Comparison of ENCODE assay signal across 9 cellular contexts in genomic region chr19:40801449-40802299, GRCh38. TPM values are rescaled to one million over a fixed set of nuclear protein-coding genes. Genes with fewer than 3 reads are reported as not detected.
A peak's percentile ranks its signal among the peaks of the same experiment; 100 is the strongest.
DNase-seq lines count a peak whose midpoint lies in the region; ATAC-seq and TF ChIP-seq lines count a peak whose summit lies in the region.
"Had no signal": no experiment of that assay in that cellular context is flagged by ENCODE, and none has a peak within 500 bp of the region (broad histone marks: within the 10 kb centered on the region; RNA-seq: fewer than 3 reads in every experiment).

No MANE protein-coding gene starts in this region.

- ATAC-seq in GM19455 (IDR thresholded peaks at IDR 0.05; ENCODE audit: unreplicated experiment) = no peak

- peak overlapping the region; percentile 16 for H3K18ac ChIP-seq in trophoblast cell (ENCODE audit: low read length)

- no peak overlapping the region for H2BK5ac ChIP-seq in trophoblast cell (ENCODE audit: low read depth, low read length, poor library complexity)

- H4K91ac ChIP-seq in trophoblast cell (ENCODE audit: low read depth, low read length) = no peak overlapping the region

- H3K36me3 Mint-ChIP-seq in CD4-positive, alpha-beta memory T cell = peaks cover 14 to 54% of the 10 kb centered on the region in 2 donors

- CTCF ChIA-PET in CD4-positive, alpha-beta memory T cell (lab: Charles Lee; ENCODE audit: partially characterized antibody) = interaction anchor here (0.7 to 0.9 kb wide), 2 partner anchors 19 to 41 kb away, joined by 3 to 4 read pairs; no protein-coding TSS in a partner anchor

- H3K79me1 ChIP-seq in trophoblast cell (ENCODE audit: low read length) = peaks cover 8% of the 10 kb centered on the region

- H2AFZ ChIP-seq in trophoblast cell (ENCODE audit: insufficient read depth, low read length, poor library complexity) = no peak overlapping the region

- H3K4me1 Mint-ChIP-seq in CD4-positive, alpha-beta memory T cell = peaks cover 62 to 88% (median 73%) of the 10 kb centered on the region in 4 donors

- no peak overlapping the region for H3K23ac ChIP-seq in trophoblast cell (ENCODE audit: low read length)

- no peak overlapping the region for H4K12ac ChIP-seq in trophoblast cell (ENCODE audit: low read depth, low read length)

- no peak overlapping the region for H4K8ac ChIP-seq in trophoblast cell (ENCODE audit: low read depth, low read length)

- H3K9me3 ChIP-seq in CD4-positive, alpha-beta memory T cell (ENCODE audit: control insufficient read depth in 1 of 2, low read length in 2 of 2) = no peaks in the 10 kb centered on the region
- peaks cover 4% of the 10 kb centered on the region for H3K9me3 ChIP-seq in trophoblast cell (ENCODE audit: insufficient read depth, low read depth, low read length)

- peak overlapping the region; percentile 72 to 97 (median 92) for H3K4me3 Mint-ChIP-seq in CD4-positive, alpha-beta memory T cell

- no peak overlapping the region for H3K14ac ChIP-seq in trophoblast cell (ENCODE audit: low read length)

- H3K36me3 ChIP-seq in CD4-positive, alpha-beta memory T cell (ENCODE audit: insufficient read depth, low read length) = peaks cover 10% of the 10 kb centered on the region
- H3K36me3 ChIP-seq in trophoblast cell (ENCODE audit: control insufficient read depth in 1 of 2, insufficient read depth in 2 of 2, low read length in 2 of 2) = peaks cover 47 to 51% of the 10 kb centered on the region in 2 experiments

- DNase-seq in CD4-positive, alpha-beta memory T cell = no peak
- DNase-seq in epithelial cell of proximal tubule (ENCODE audit: low read depth) (no peak), trophoblast cell (no peak), NCI-H2196 (lab: John Stamatoyannopoulos, UW; ENCODE audit: unreplicated experiment) (no peak), NCI-H1105 (lab: John Stamatoyannopoulos, UW) (no peak), Kasumi-1 (lab: John Stamatoyannopoulos, UW) (no peak)

- peaks cover 79% of the 10 kb centered on the region for H3K4me1 ChIP-seq in CD4-positive, alpha-beta memory T cell (ENCODE audit: insufficient read depth, low read length)
- peaks cover 36 to 50% of the 10 kb centered on the region in 2 experiments for H3K4me1 ChIP-seq in trophoblast cell (ENCODE audit: control insufficient read depth in 1 of 2, insufficient read depth in 2 of 2, low read length in 2 of 2)

- intact Hi-C loops in CD4-positive, alpha-beta memory T cell (cut with micrococcal nuclease) = loop anchor here (2.0 kb wide), 1 partner anchor 17 kb away; no protein-coding TSS in a partner anchor

- H2BK12ac ChIP-seq in trophoblast cell (ENCODE audit: low read length) = no peak overlapping the region

- H3K27me3 ChIP-seq in CD4-positive, alpha-beta memory T cell (ENCODE audit: insufficient read depth, low read length) = no peaks in the 10 kb centered on the region
- no peaks in the 10 kb centered on the region for H3K27me3 ChIP-seq in trophoblast cell (ENCODE audit: insufficient read depth, low read length)

- H3K4ac ChIP-seq in trophoblast cell (ENCODE audit: low read depth, low read length) = peak overlapping the region; percentile 82

- H3K27ac Mint-ChIP-seq in CD4-positive, alpha-beta memory T cell = peak overlapping the region; percentile 91 to 100 (median 99)

- peak overlapping the region in 1 of 2 donors; percentile 52 for H3K4me3 ChIP-seq in CD4-positive, alpha-beta memory T cell (ENCODE audit: low read length in 2 of 2)
- H3K4me3 ChIP-seq in epithelial cell of proximal tubule (ENCODE audit: low read depth, low read length) (peak overlapping the region; percentile 13), trophoblast cell (ENCODE audit: low read depth, low read length) (no peak overlapping the region)

- TF ChIP-seq CTCF in epithelial cell of proximal tubule (conservative IDR thresholded peaks at IDR 0.05; ENCODE audit: low read depth, low read length) = no peak

- no CpG with 5 or more reads among the region's 13 CpGs for WGBS in trophoblast cell (ENCODE audit: extremely low coverage, insufficient coverage, insufficient read length)

- H3K9ac ChIP-seq in trophoblast cell (ENCODE audit: low read length) = no peak overlapping the region

- H3K27ac ChIP-seq in CD4-positive, alpha-beta memory T cell (ENCODE audit: low read depth, low read length) = peak overlapping the region; percentile 84
- no peak overlapping the region for H3K27ac ChIP-seq in trophoblast cell (ENCODE audit: low read depth, low read length)

- H2AK5ac ChIP-seq in trophoblast cell (ENCODE audit: low read length) = no peak overlapping the region

- no peak overlapping the region for H2BK120ac ChIP-seq in trophoblast cell (ENCODE audit: insufficient read depth, low read length, poor library complexity)

- no peaks in the 10 kb centered on the region for H3K9me3 Mint-ChIP-seq in CD4-positive, alpha-beta memory T cell

- peaks cover 43% of the 10 kb centered on the region for H3K79me2 ChIP-seq in trophoblast cell (ENCODE audit: control insufficient read depth, insufficient read depth, low read length, poor library complexity)

- H3K4me2 ChIP-seq in trophoblast cell (ENCODE audit: low read length) = peak overlapping the region; percentile 11

- no peaks in the 10 kb centered on the region for H3K27me3 Mint-ChIP-seq in CD4-positive, alpha-beta memory T cell

- POLR2A ChIA-PET in CD4-positive, alpha-beta memory T cell (lab: Charles Lee; ENCODE audit: partially characterized antibody) = interaction anchor here (0.6 to 15.6 kb wide), 9 partner anchors 10 to 461 kb away, joined by 3 to 369 read pairs (median 9); partner anchors contain the start of genes ACTMAP, COQ8B, ITPKC and MIA

TF ChIP-seq in PFSK-1, 5 proteins besides CTCF, POLR2A, EP300 and RAD21:
- TF ChIP-seq REST (IDR thresholded peaks at IDR 0.05; ENCODE audit: insufficient read depth in 1 of 2, low read depth in 2 of 2, low read length in 2 of 2) (no peak), FOXP2 (optimal IDR thresholded peaks at IDR 0.05; ENCODE audit: borderline replicate concordance, extremely low read depth, extremely low read length, insufficient read depth) (no peak), POLR2AphosphoS5 (IDR thresholded peaks at IDR 0.05; ENCODE audit: low read depth, low read length) (0 out of 2 replicates have a peak, but pooled peaks have one; percentile 34), TAF1 (IDR thresholded peaks at IDR 0.05; ENCODE audit: borderline replicate concordance, insufficient read depth, low read length) (no peak), SIN3A (IDR thresholded peaks at IDR 0.05; ENCODE audit: borderline replicate concordance, insufficient read depth, low read length) (no peak)

RNA-seq across cellular contexts. Expression of gene EGLN2, which starts 2.7 kb away (rescaled TPM):
- 100 to 1,000 TPM; 203 to 219 TPM for total RNA-seq in CD4-positive, alpha-beta memory T cell
- 100 to 1,000 TPM; 141 to 207 TPM for polyA plus RNA-seq in CD4-positive, alpha-beta memory T cell
- polyA plus RNA-seq in PFSK-1 (2012; ENCODE audit: insufficient read length, low read depth) = 174 TPM
- 78.9 and 90.3 TPM in 2 replicates for total RNA-seq in epithelial cell of proximal tubule
- 84.0 and 84.3 TPM in 2 replicates for polyA plus RNA-seq in trophoblast cell (2013)

RNA-seq across cellular contexts. Expression of gene RAB4B, which starts 23.6 kb away (rescaled TPM):
- total RNA-seq in CD4-positive, alpha-beta memory T cell = 10 to 100 TPM; 53.5 to 55.0 TPM
- polyA plus RNA-seq in CD4-positive, alpha-beta memory T cell = 10 to 100 TPM; 67.3 to 69.8 TPM
- 55.7 TPM for polyA plus RNA-seq in PFSK-1 (2012; ENCODE audit: insufficient read length, low read depth)
- 20.6 and 23.6 TPM in 2 replicates for total RNA-seq in epithelial cell of proximal tubule
- polyA plus RNA-seq in trophoblast cell (2013) = 16.0 and 16.2 TPM in 2 replicates

RNA-seq across cellular contexts. Expression of gene MIA, which starts 26.4 kb away (rescaled TPM):
- 10 to 100 TPM; 11.2 to 11.4 TPM for total RNA-seq in CD4-positive, alpha-beta memory T cell
- not detected for polyA plus RNA-seq in CD4-positive, alpha-beta memory T cell
- not detected for polyA plus RNA-seq in PFSK-1 (2012; ENCODE audit: insufficient read length, low read depth)
- total RNA-seq in epithelial cell of proximal tubule = 0.80 TPM in 1 of 2 replicates, not detected in the other
- polyA plus RNA-seq in trophoblast cell (2013) = 2.0 and 2.1 TPM in 2 replicates
- total RNA-seq: renal cortical epithelial cell had no signal

RNA-seq across cellular contexts. Expression of gene CYP2A6, which starts 48.6 kb away (rescaled TPM):
- under 1 TPM in 1 of 2 experiments, not detected in 1; 0.23 TPM for total RNA-seq in CD4-positive, alpha-beta memory T cell
- not detected for polyA plus RNA-seq in CD4-positive, alpha-beta memory T cell
- polyA plus RNA-seq in PFSK-1 (2012; ENCODE audit: insufficient read length, low read depth) = not detected
- not detected in 2 replicates for total RNA-seq in epithelial cell of proximal tubule
- not detected in 2 replicates for polyA plus RNA-seq in trophoblast cell (2013)
- total RNA-seq: renal cortical epithelial cell had no signal

RNA-seq across cellular contexts. Expression of gene SNRPA, which starts 50.7 kb away (rescaled TPM):
- 10 to 100 TPM; 93.3 to 95.7 TPM for total RNA-seq in CD4-positive, alpha-beta memory T cell
- polyA plus RNA-seq in CD4-positive, alpha-beta memory T cell = 10 to 100 TPM; 48.8 to 63.9 TPM
- polyA plus RNA-seq in PFSK-1 (2012; ENCODE audit: insufficient read length, low read depth) = 114 TPM
- 169 and 202 TPM in 2 replicates for total RNA-seq in epithelial cell of proximal tubule
- polyA plus RNA-seq in trophoblast cell (2013) = 159 and 164 TPM in 2 replicates
